In genomic region chr11:118727001-118727720, GRCh38 we compare ENCODE assay signal across 14 cellular contexts. TPM values are rescaled to one million over a fixed set of nuclear protein-coding genes. Genes with fewer than 3 reads are reported as not detected.
"Had no signal": no experiment of that assay in that cellular context is flagged by ENCODE, and none has a peak within 500 bp of the region (broad histone marks: within the 10 kb centered on the region; RNA-seq: fewer than 3 reads in every experiment).

No MANE protein-coding gene starts in this region.

RNA-seq across cellular contexts. Expression of gene TREH, which starts 47.7 kb away (rescaled TPM):
- total RNA-seq: heart left ventricle; kidney epithelial cell; left cardiac atrium; left ventricle myocardium superior; lung microvascular endothelial cell; mesenteric fat pad; naive thymus-derived CD8-positive, alpha-beta T cell; neural crest cell; osteoblast; posterior vena cava; psoas muscle; sigmoid colon; smooth muscle cell; thoracic aorta had no signal
- polyA plus RNA-seq: naive thymus-derived CD8-positive, alpha-beta T cell had no signal
